In the genomic region with DNA sequence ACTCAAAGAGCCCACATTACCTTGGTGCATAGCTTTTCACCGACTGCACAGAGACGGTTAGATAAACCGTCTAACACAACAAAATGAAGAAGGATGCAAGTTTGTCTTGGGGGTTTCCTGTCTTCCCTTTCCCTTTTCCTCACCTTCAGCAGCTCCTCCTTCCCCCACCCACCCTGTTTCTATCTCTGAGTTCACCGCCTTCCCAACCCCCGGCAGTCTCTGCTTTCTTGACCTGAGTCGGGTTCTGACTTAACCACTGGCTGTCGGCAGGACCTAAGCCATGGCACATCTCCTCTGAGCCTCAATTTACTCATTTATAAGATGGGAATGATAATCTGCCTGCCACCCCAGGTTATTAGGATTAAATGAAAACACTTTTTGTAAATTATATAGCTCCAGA, we compare ENCODE assay signal across 31 cellular contexts. TPM values are rescaled to one million over a fixed set of nuclear protein-coding genes. Genes with fewer than 3 reads are reported as not detected.
"Had no signal": no experiment of that assay in that cellular context is flagged by ENCODE, and none has a peak within 500 bp of the region (broad histone marks: within the 10 kb centered on the region; RNA-seq: fewer than 3 reads in every experiment).

No MANE protein-coding gene starts in this region.

- H3K4me1 Mint-ChIP-seq: activated CD4-positive, alpha-beta memory T cell treated with anti-CD3 and anti-CD28 coated beads, Interleukin-2, amount 10 ng/mL, durations not matched to agents 7 days and 5 days; activated CD4-positive, alpha-beta T cell treated with anti-CD3 and anti-CD28 coated beads, Interleukin-2, amount 10 ng/mL, durations not matched to agents 7 days and 5 days; activated naive CD4-positive, alpha-beta T cell treated with anti-CD3 and anti-CD28 coated beads, Interleukin-2, amount 50 U/mL, for 24 hours; activated naive CD8-positive, alpha-beta T cell treated with anti-CD3 and anti-CD28 coated beads for 36 hours; activated naive CD8-positive, alpha-beta T cell treated with anti-CD3 and anti-CD28 coated beads, Interleukin-2, amount 50 U/mL, for 24 hours; activated T-helper 17 cell treated with anti-CD3 and anti-CD28 coated beads, Interleukin-2, amount 50 U/mL, for 72 hours had no signal

- H3K4me3 Mint-ChIP-seq: activated CD4-positive, alpha-beta memory T cell treated with anti-CD3 and anti-CD28 coated beads, Interleukin-2, amount 10 ng/mL, durations not matched to agents 7 days and 5 days; activated CD4-positive, alpha-beta T cell treated with anti-CD3 and anti-CD28 coated beads, Interleukin-2, amount 10 ng/mL, durations not matched to agents 7 days and 5 days; activated naive CD4-positive, alpha-beta T cell treated with anti-CD3 and anti-CD28 coated beads, Interleukin-2, amount 50 U/mL, for 24 hours; activated naive CD8-positive, alpha-beta T cell treated with anti-CD3 and anti-CD28 coated beads for 36 hours; activated naive CD8-positive, alpha-beta T cell treated with anti-CD3 and anti-CD28 coated beads, Interleukin-2, amount 50 U/mL, for 24 hours; activated T-cell treated with anti-CD3 and anti-CD28 coated beads, Interleukin-2, amount 50 U/mL, for 4 hours; activated T-helper 17 cell treated with anti-CD3 and anti-CD28 coated beads, Interleukin-2, amount 50 U/mL, for 72 hours; effector memory CD8-positive, alpha-beta T cell had no signal

- H3K4me3 ChIP-seq: adrenal gland, body of pancreas, esophagus muscularis mucosa, gastrocnemius medialis, heart left ventricle had no signal

- H3K4me1 ChIP-seq: adrenal gland, esophagus muscularis mucosa, foreskin keratinocyte, gastrocnemius medialis, heart left ventricle had no signal

- DNase-seq: activated CD4-positive, alpha-beta memory T cell treated with anti-CD3 and anti-CD28 coated beads, Interleukin-2, amount 10 ng/mL, durations not matched to agents 7 days and 5 days; activated CD4-positive, alpha-beta T cell treated with anti-CD3 and anti-CD28 coated beads for 1 hour; activated CD4-positive, alpha-beta T cell treated with anti-CD3 and anti-CD28 coated beads for 4 hours; activated CD4-positive, alpha-beta T cell treated with anti-CD3 and anti-CD28 coated beads, Interleukin-2, amount 10 ng/mL, durations not matched to agents 7 days and 5 days; activated CD4-positive, alpha-beta T cell treated with anti-CD3 and anti-CD28 coated beads, Interleukin-2, amount 50 U/mL, for 4 hours; activated effector memory CD4-positive, alpha-beta T cell treated with Interleukin-2 at 50 U/mL for 16 hours; activated gamma-delta T cell treated with Interleukin-2 at 50 U/mL for 16 hours; activated naive CD4-positive, alpha-beta T cell treated with Interleukin-2 at 50 U/mL for 16 hours; activated naive CD8-positive, alpha-beta T cell treated with anti-CD3 and anti-CD28 coated beads for 36 hours; activated naive CD8-positive, alpha-beta T cell treated with anti-CD3 and anti-CD28 coated beads, Interleukin-2, amount 50 U/mL, for 24 hours; activated T-cell treated with anti-CD3 and anti-CD28 coated beads, Interleukin-2, amount 50 U/mL, for 4 hours; adrenal gland; amygdala; aorta; body of pancreas; caudate nucleus; cortex of kidney; dermis blood vessel endothelial cell; effector CD4-positive, alpha-beta T cell; effector memory CD8-positive, alpha-beta T cell; erythroblast; foreskin keratinocyte; gastrocnemius medialis; glutamatergic neuron; heart left ventricle; T-helper 2 cell had no signal

- H3K27me3 Mint-ChIP-seq: activated CD4-positive, alpha-beta T cell treated with anti-CD3 and anti-CD28 coated beads, Interleukin-2, amount 10 ng/mL, durations not matched to agents 7 days and 5 days; activated naive CD4-positive, alpha-beta T cell treated with anti-CD3 and anti-CD28 coated beads, Interleukin-2, amount 50 U/mL, for 24 hours; activated naive CD8-positive, alpha-beta T cell treated with anti-CD3 and anti-CD28 coated beads for 36 hours; activated naive CD8-positive, alpha-beta T cell treated with anti-CD3 and anti-CD28 coated beads, Interleukin-2, amount 50 U/mL, for 24 hours had no signal

- H3K9me3 Mint-ChIP-seq: activated CD4-positive, alpha-beta memory T cell treated with anti-CD3 and anti-CD28 coated beads, Interleukin-2, amount 10 ng/mL, durations not matched to agents 7 days and 5 days; activated CD4-positive, alpha-beta T cell treated with anti-CD3 and anti-CD28 coated beads, Interleukin-2, amount 10 ng/mL, durations not matched to agents 7 days and 5 days; activated naive CD4-positive, alpha-beta T cell treated with anti-CD3 and anti-CD28 coated beads, Interleukin-2, amount 50 U/mL, for 24 hours; activated naive CD8-positive, alpha-beta T cell treated with anti-CD3 and anti-CD28 coated beads for 36 hours; activated naive CD8-positive, alpha-beta T cell treated with anti-CD3 and anti-CD28 coated beads, Interleukin-2, amount 50 U/mL, for 24 hours; activated T-cell treated with anti-CD3 and anti-CD28 coated beads, Interleukin-2, amount 50 U/mL, for 4 hours; activated T-helper 17 cell treated with anti-CD3 and anti-CD28 coated beads, Interleukin-2, amount 50 U/mL, for 72 hours; effector memory CD8-positive, alpha-beta T cell had no signal

- H3K27me3 ChIP-seq: adrenal gland, body of pancreas, esophagus muscularis mucosa, gastrocnemius medialis, heart left ventricle had no signal

- H3K27ac Mint-ChIP-seq: activated CD4-positive, alpha-beta memory T cell treated with anti-CD3 and anti-CD28 coated beads, Interleukin-2, amount 10 ng/mL, durations not matched to agents 7 days and 5 days; activated CD4-positive, alpha-beta T cell treated with anti-CD3 and anti-CD28 coated beads, Interleukin-2, amount 10 ng/mL, durations not matched to agents 7 days and 5 days; activated naive CD4-positive, alpha-beta T cell treated with anti-CD3 and anti-CD28 coated beads, Interleukin-2, amount 50 U/mL, for 24 hours; activated naive CD8-positive, alpha-beta T cell treated with anti-CD3 and anti-CD28 coated beads for 36 hours; activated naive CD8-positive, alpha-beta T cell treated with anti-CD3 and anti-CD28 coated beads, Interleukin-2, amount 50 U/mL, for 24 hours; activated T-helper 17 cell treated with anti-CD3 and anti-CD28 coated beads, Interleukin-2, amount 50 U/mL, for 72 hours; effector memory CD8-positive, alpha-beta T cell had no signal

- ATAC-seq: activated naive CD8-positive, alpha-beta T cell treated with anti-CD3 and anti-CD28 coated beads, Interleukin-2, amount 50 U/mL, for 24 hours; activated T-cell treated with anti-CD3 and anti-CD28 coated beads, Interleukin-2, amount 50 U/mL, for 4 hours; activated T-helper 17 cell treated with anti-CD3 and anti-CD28 coated beads, Interleukin-2, amount 50 U/mL, for 72 hours; body of pancreas; effector memory CD8-positive, alpha-beta T cell; foreskin keratinocyte; gastrocnemius medialis; heart left ventricle had no signal

- H3K36me3 Mint-ChIP-seq: activated naive CD4-positive, alpha-beta T cell treated with anti-CD3 and anti-CD28 coated beads, Interleukin-2, amount 50 U/mL, for 24 hours; activated naive CD8-positive, alpha-beta T cell treated with anti-CD3 and anti-CD28 coated beads for 36 hours had no signal

- FAIRE-seq: colon had no signal

- H3K27ac ChIP-seq: adrenal gland, body of pancreas, esophagus muscularis mucosa, foreskin keratinocyte, gastrocnemius medialis, heart left ventricle had no signal

- H3K36me3 ChIP-seq: adrenal gland, esophagus muscularis mucosa, gastrocnemius medialis, heart left ventricle had no signal

- H3K9me3 ChIP-seq: adrenal gland, body of pancreas, esophagus muscularis mucosa, gastrocnemius medialis, heart left ventricle had no signal

RNA-seq across cellular contexts. Expression of a gene that starts 25.8 kb away (rescaled TPM):
- total RNA-seq: activated CD4-positive, alpha-beta memory T cell treated with anti-CD3 and anti-CD28 coated beads, Interleukin-2, amount 10 ng/mL, durations not matched to agents 7 days and 5 days; activated CD4-positive, alpha-beta T cell treated with anti-CD3 and anti-CD28 coated beads, Interleukin-2, amount 10 ng/mL, durations not matched to agents 7 days and 5 days; T-helper 1 cell treated with Interleukin-12 subunit alpha and Interleukin-12 subunit beta and Interleukin-4 antibody, amounts not matched to agents 30 ng/mL and 1 ng/mL, for 36 hours had no signal
